ENCODE assay signal across 10 cellular contexts in genomic region chr19:5947435-5947834, GRCh38. TPM values are rescaled to one million over a fixed set of nuclear protein-coding genes. Genes with fewer than 3 reads are reported as not detected.
A peak's percentile ranks its signal among the peaks of the same experiment; 100 is the strongest.
DNase-seq lines count a peak whose midpoint lies in the region; ATAC-seq and TF ChIP-seq lines count a peak whose summit lies in the region.
"Had no signal": no experiment of that assay in that cellular context is flagged by ENCODE, and none has a peak within 500 bp of the region (broad histone marks: within the 10 kb centered on the region; RNA-seq: fewer than 3 reads in every experiment).

No MANE protein-coding gene starts in this region.

- DNase-seq in GM23248, result peak; percentile 90
- DNase-seq in hepatic stellate cell (ENCODE audit: low spot score), result peak; percentile 29
- DNase-seq in sigmoid colon, result peak; percentile 94
- no peak for DNase-seq in NCI-H2227 (lab: John Stamatoyannopoulos, UW; ENCODE audit: unreplicated experiment)
- DNase-seq: NCI-H774, retina had no signal

- intact Hi-C loops in sigmoid colon (cut with DNase I), result no loop called here

- H3K36me3 ChIP-seq in GM23248 (ENCODE audit: low read depth) (0 out of 2 replicates have a peak, but pooled peaks cover 5% of the 10 kb centered on the region), sigmoid colon (no peaks in the 10 kb centered on the region)

- H3K27me3 ChIP-seq in GM23248 (replicated peaks; ENCODE audit: insufficient read depth) (no peaks in the 10 kb centered on the region), sigmoid colon (no peaks in the 10 kb centered on the region)

- peak in 2 of 4 donors; percentile 6 to 52 for TF ChIP-seq EP300 in sigmoid colon (IDR thresholded peaks at IDR 0.05)

- H3K4me3 ChIP-seq in GM23248, result no peak overlapping the region
- peak overlapping the region in 2 of 4 donors; percentile 1 to 5 for H3K4me3 ChIP-seq in sigmoid colon

- in situ Hi-C loops in GM23248 (cut with MboI), result no loop called here

- TF ChIP-seq POLR2A in sigmoid colon (IDR thresholded peaks at IDR 0.05), result no peak

- no peaks in the 10 kb centered on the region; the same call in 1 of the 2 replicates for H4K20me1 ChIP-seq in GM23248 (ENCODE audit: insufficient read depth)

- H3F3A ChIP-seq in GM23248 (ENCODE audit: insufficient read depth), result peaks cover 22% of the 10 kb centered on the region

- WGBS in GM23248 (ENCODE audit: low coverage in 1 of 2, low lambda C conversion rate in 2 of 2, missing lambda C conversion rate in 2 of 2), 2 experiments, result 19 to 23% methylated on average over 13 of the region's 13 CpGs
- WGBS in sigmoid colon, 2 donors, result 73 to 76% methylated on average over 13 of the region's 13 CpGs

- no peaks in the 10 kb centered on the region for H3K9me2 ChIP-seq in GM23248 (ENCODE audit: insufficient read depth)

- H2AFZ ChIP-seq in GM23248, result no peak overlapping the region

- H3K27ac ChIP-seq in GM23248, result peak overlapping the region; percentile 62
- H3K27ac ChIP-seq in angular gyrus (ENCODE audit: low read depth, low read length), result peak overlapping the region; percentile 57
- peak overlapping the region; percentile 85 to 92 (median 88) for H3K27ac ChIP-seq in sigmoid colon

- no peak for TF ChIP-seq CTCF in sigmoid colon (IDR thresholded peaks at IDR 0.05)

- H3K9me3 ChIP-seq in GM23248 (ENCODE audit: low read depth), result no peaks in the 10 kb centered on the region
- H3K9me3 ChIP-seq in sigmoid colon, result no peaks in the 10 kb centered on the region

- peaks cover 100% of the 10 kb centered on the region for H3K79me2 ChIP-seq in GM23248 (ENCODE audit: insufficient read depth)

- H3K9ac ChIP-seq in GM23248, result peak overlapping the region; percentile 61

- no peak for ATAC-seq in GM18907 (IDR thresholded peaks at IDR 0.05; ENCODE audit: unreplicated experiment)
- no peak for ATAC-seq in HG03565 (IDR thresholded peaks at IDR 0.05; ENCODE audit: unreplicated experiment)
- no peak for ATAC-seq in HG02970 (IDR thresholded peaks at IDR 0.05; ENCODE audit: low FRiP score, unreplicated experiment)

- H3K4me1 ChIP-seq in GM23248 (ENCODE audit: insufficient read depth), result peaks cover 15% of the 10 kb centered on the region
- H3K4me1 ChIP-seq in sigmoid colon, result peaks cover 0 to 95% (median 92%) of the 10 kb centered on the region in 4 donors

- H3K4me2 ChIP-seq in GM23248 (ENCODE audit: unreplicated experiment), result peak overlapping the region; percentile 40

RNA-seq across cellular contexts. Expression of gene RANBP3, which starts 30.5 kb away (rescaled TPM):
- total RNA-seq in GM23248 (2014; rRNA removed; shearing (Covaris generic)), result 41.8 and 53.5 TPM in 2 replicates
- polyA plus RNA-seq in GM23248 (2016; fragmentation: Nextera tagmentation; extraction: Ambion mirVana), result 50.0 and 51.7 TPM in 2 replicates
- 10 to 100 TPM; 63.1 to 86.4 (median 82.7) TPM for total RNA-seq in sigmoid colon
- 10 to 100 TPM; 27.0 to 47.5 (median 27.6) TPM for polyA plus RNA-seq in sigmoid colon

RNA-seq across cellular contexts. Expression of gene CAPS, which starts 33.4 kb away (rescaled TPM):
- 5.1 and 16.1 TPM in 2 replicates for total RNA-seq in GM23248 (2014; rRNA removed; shearing (Covaris generic))
- polyA plus RNA-seq in GM23248 (2016; fragmentation: Nextera tagmentation; extraction: Ambion mirVana) (6.7 and 7.0 TPM in 2 replicates), sigmoid colon (10 to 100 TPM in 1 of 3 donors, 1 to 10 TPM in 2; 3.6 to 13.7 (median 3.7) TPM)
- total RNA-seq in sigmoid colon, result 10 to 100 TPM in 2 of 4 donors, 1 to 10 TPM in 2; 4.9 to 18.6 (median 9.7) TPM

RNA-seq across cellular contexts. Expression of gene VMAC, which starts 42.8 kb away (rescaled TPM):
- total RNA-seq in GM23248 (2014; rRNA removed; shearing (Covaris generic)), result 3.8 and 4.4 TPM in 2 replicates
- 1.8 and 2.1 TPM in 2 replicates for polyA plus RNA-seq in GM23248 (2016; fragmentation: Nextera tagmentation; extraction: Ambion mirVana)
- total RNA-seq in sigmoid colon, result 10 to 100 TPM in 1 of 4 donors, 1 to 10 TPM in 3; 6.1 to 14.4 (median 8.1) TPM
- 1 to 10 TPM; 1.6 to 6.4 (median 2.4) TPM for polyA plus RNA-seq in sigmoid colon

RNA-seq across cellular contexts. Expression of gene NDUFA11, which starts 43.8 kb away (rescaled TPM):
- total RNA-seq in GM23248 (2014; rRNA removed; shearing (Covaris generic)), result 215 and 231 TPM in 2 replicates
- polyA plus RNA-seq in GM23248 (2016; fragmentation: Nextera tagmentation; extraction: Ambion mirVana), result 585 and 588 TPM in 2 replicates
- total RNA-seq in sigmoid colon, result 100 to 1,000 TPM; 242 to 447 (median 353) TPM
- polyA plus RNA-seq in sigmoid colon, result 100 to 1,000 TPM; 363 to 450 (median 395) TPM
